Comparison of ENCODE assay signal across 8 cellular contexts in the genomic region with DNA sequence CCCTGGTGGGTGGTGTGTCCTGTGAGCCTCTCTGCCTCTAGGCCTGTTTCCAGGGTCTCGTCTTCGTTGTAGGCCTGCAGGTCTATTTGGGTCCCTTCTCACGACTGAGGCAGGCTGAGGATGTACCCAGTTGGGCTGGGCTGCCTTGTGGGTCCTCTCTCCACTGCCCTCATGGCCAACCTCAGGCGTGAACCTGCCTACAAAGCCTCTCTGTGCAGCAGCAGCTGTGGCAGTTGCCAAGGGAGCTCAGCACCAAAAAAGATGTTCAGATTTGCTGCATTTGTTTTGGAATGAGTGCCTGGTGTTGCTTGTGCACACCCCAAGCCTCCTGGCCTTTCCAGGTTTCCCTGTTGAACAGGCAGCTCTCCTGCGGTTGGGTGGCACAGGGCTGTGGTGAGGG. TPM values are rescaled to one million over a fixed set of nuclear protein-coding genes. Genes with fewer than 3 reads are reported as not detected.
DNase-seq lines count a peak whose midpoint lies in the region; ATAC-seq and TF ChIP-seq lines count a peak whose summit lies in the region.
"Had no signal": no experiment of that assay in that cellular context is flagged by ENCODE, and none has a peak within 500 bp of the region (broad histone marks: within the 10 kb centered on the region; RNA-seq: fewer than 3 reads in every experiment).

No MANE protein-coding gene starts in this region.

- H3K4me3 ChIP-seq in GM23248 (no peak overlapping the region), right cardiac atrium (ENCODE audit: low read length) (no peak overlapping the region), MG63 (no peak overlapping the region)

- H3K4me3 Mint-ChIP-seq in WTC11 = no peak overlapping the region
- H3K4me3 Mint-ChIP-seq in stimulated activated naive CD8-positive, alpha-beta T cell treated with anti-CD3 and anti-CD28 coated beads, Interleukin-15, amount 100 ng/mL, for 72 hours = peak overlapping the region; percentile 21 to 68

- peak overlapping the region; percentile 66 for H3K4me2 ChIP-seq in GM23248 (ENCODE audit: unreplicated experiment)

- H3K9me3 ChIP-seq in GM23248 (ENCODE audit: low read depth) (no peaks in the 10 kb centered on the region), right cardiac atrium (ENCODE audit: control insufficient read depth, low read length) (no peaks in the 10 kb centered on the region), MG63 (no peaks in the 10 kb centered on the region)

- no peaks in the 10 kb centered on the region for H3K9me2 ChIP-seq in GM23248 (ENCODE audit: insufficient read depth)

- H3K27me3 Mint-ChIP-seq in WTC11 (ENCODE audit: low read depth) = no peaks in the 10 kb centered on the region
- no peaks in the 10 kb centered on the region for H3K27me3 Mint-ChIP-seq in stimulated activated naive CD8-positive, alpha-beta T cell treated with anti-CD3 and anti-CD28 coated beads, Interleukin-15, amount 100 ng/mL, for 72 hours

- H3K9ac ChIP-seq in GM23248 = peak overlapping the region; percentile 71

- H3K9me3 Mint-ChIP-seq in WTC11 = no peaks in the 10 kb centered on the region
- H3K9me3 Mint-ChIP-seq in stimulated activated naive CD8-positive, alpha-beta T cell treated with anti-CD3 and anti-CD28 coated beads, Interleukin-15, amount 100 ng/mL, for 72 hours = no peaks in the 10 kb centered on the region

- H3K27me3 ChIP-seq in GM23248 (replicated peaks; ENCODE audit: insufficient read depth) (no peaks in the 10 kb centered on the region), right cardiac atrium (ENCODE audit: control insufficient read depth, insufficient read depth) (no peaks in the 10 kb centered on the region), MG63 (no peaks in the 10 kb centered on the region)

- peak overlapping the region; percentile 55; the same call in 1 of the 2 replicates for H3K27ac Mint-ChIP-seq in WTC11
- peak overlapping the region; percentile 55 to 94 for H3K27ac Mint-ChIP-seq in stimulated activated naive CD8-positive, alpha-beta T cell treated with anti-CD3 and anti-CD28 coated beads, Interleukin-15, amount 100 ng/mL, for 72 hours

- POLR2A ChIA-PET in WTC11 (lab: Charles Lee) = no interaction called here

- H3K4me1 Mint-ChIP-seq in WTC11 = peaks cover 51% of the 10 kb centered on the region
- H3K4me1 Mint-ChIP-seq in stimulated activated naive CD8-positive, alpha-beta T cell treated with anti-CD3 and anti-CD28 coated beads, Interleukin-15, amount 100 ng/mL, for 72 hours = peaks cover 100% of the 10 kb centered on the region

- CTCF ChIA-PET in WTC11 (lab: Charles Lee) = interaction anchor here (2.4 kb wide), 1 partner anchor 95 kb away, joined by 6 read pairs; no protein-coding TSS in a partner anchor

- no peak overlapping the region for H2AFZ ChIP-seq in GM23248

- peak overlapping the region; percentile 91 for H3K27ac ChIP-seq in GM23248
- H3K27ac ChIP-seq in right cardiac atrium (ENCODE audit: low read length) = peak overlapping the region; percentile 74

- peaks cover 4% of the 10 kb centered on the region for H4K20me1 ChIP-seq in GM23248 (ENCODE audit: insufficient read depth)

- DNase-seq in GM23248 = no peak
- no peak for DNase-seq in WTC11 (ENCODE audit: low spot score)
- no peak for DNase-seq in right cardiac atrium
- no peak for DNase-seq in stimulated activated naive CD8-positive, alpha-beta T cell treated with anti-CD3 and anti-CD28 coated beads, Interleukin-15, amount 100 ng/mL, for 72 hours
- DNase-seq in MG63 = no peak
- no peak for DNase-seq in SIG-M5 (lab: John Stamatoyannopoulos, UW)
- DNase-seq: HCEC 1CT had no signal

- ATAC-seq in WTC11 (no peak), right cardiac atrium (no peak), GM18868 (IDR thresholded peaks at IDR 0.05; ENCODE audit: unreplicated experiment) (no peak)
- ATAC-seq in stimulated activated naive CD8-positive, alpha-beta T cell treated with anti-CD3 and anti-CD28 coated beads, Interleukin-15, amount 100 ng/mL, for 72 hours = no peak

- H3K79me2 ChIP-seq in GM23248 (ENCODE audit: insufficient read depth) = peaks cover 98% of the 10 kb centered on the region

- in situ Hi-C loops in GM23248 (cut with MboI) = no loop called here

- H3F3A ChIP-seq in GM23248 (ENCODE audit: insufficient read depth) = peaks cover 27% of the 10 kb centered on the region

- WGBS in GM23248 (ENCODE audit: low coverage in 1 of 2, low lambda C conversion rate in 2 of 2, missing lambda C conversion rate in 2 of 2), 2 experiments = 82% methylated on average over 5 of the region's 5 CpGs
- 70% methylated on average over 5 of the region's 5 CpGs for WGBS in right cardiac atrium

- no peaks in the 10 kb centered on the region for H3K36me3 ChIP-seq in GM23248 (ENCODE audit: low read depth)
- H3K36me3 ChIP-seq in MG63 = peaks cover 4% of the 10 kb centered on the region; the same call in 1 of the 2 replicates

- intact Hi-C loops in right cardiac atrium (cut with DNase I) = no loop called here

- H3K4me1 ChIP-seq in GM23248 (ENCODE audit: insufficient read depth) (peaks cover 24% of the 10 kb centered on the region), right cardiac atrium (ENCODE audit: control insufficient read depth, insufficient read depth, low read length) (peaks cover 72% of the 10 kb centered on the region)

- no peak for TF ChIP-seq CTCF in WTC11 (IDR thresholded peaks at IDR 0.05)

- H3K36me3 Mint-ChIP-seq in WTC11 = no peaks in the 10 kb centered on the region

TF ChIP-seq in WTC11, 78 proteins besides CTCF, POLR2A, EP300 and RAD21 (continues in another document):
- TF ChIP-seq NR3C1 (CRISPR knock-in tag; conservative IDR thresholded peaks at IDR 0.05; ENCODE audit: low read depth) = no peak
- TF ChIP-seq, protein P1, sequence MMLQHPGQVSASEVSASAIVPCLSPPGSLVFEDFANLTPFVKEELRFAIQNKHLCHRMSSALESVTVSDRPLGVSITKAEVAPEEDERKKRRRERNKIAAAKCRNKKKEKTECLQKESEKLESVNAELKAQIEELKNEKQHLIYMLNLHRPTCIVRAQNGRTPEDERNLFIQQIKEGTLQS (CRISPR knock-in tag; conservative IDR thresholded peaks at IDR 0.05) = no peak
- TF ChIP-seq, protein P2, sequence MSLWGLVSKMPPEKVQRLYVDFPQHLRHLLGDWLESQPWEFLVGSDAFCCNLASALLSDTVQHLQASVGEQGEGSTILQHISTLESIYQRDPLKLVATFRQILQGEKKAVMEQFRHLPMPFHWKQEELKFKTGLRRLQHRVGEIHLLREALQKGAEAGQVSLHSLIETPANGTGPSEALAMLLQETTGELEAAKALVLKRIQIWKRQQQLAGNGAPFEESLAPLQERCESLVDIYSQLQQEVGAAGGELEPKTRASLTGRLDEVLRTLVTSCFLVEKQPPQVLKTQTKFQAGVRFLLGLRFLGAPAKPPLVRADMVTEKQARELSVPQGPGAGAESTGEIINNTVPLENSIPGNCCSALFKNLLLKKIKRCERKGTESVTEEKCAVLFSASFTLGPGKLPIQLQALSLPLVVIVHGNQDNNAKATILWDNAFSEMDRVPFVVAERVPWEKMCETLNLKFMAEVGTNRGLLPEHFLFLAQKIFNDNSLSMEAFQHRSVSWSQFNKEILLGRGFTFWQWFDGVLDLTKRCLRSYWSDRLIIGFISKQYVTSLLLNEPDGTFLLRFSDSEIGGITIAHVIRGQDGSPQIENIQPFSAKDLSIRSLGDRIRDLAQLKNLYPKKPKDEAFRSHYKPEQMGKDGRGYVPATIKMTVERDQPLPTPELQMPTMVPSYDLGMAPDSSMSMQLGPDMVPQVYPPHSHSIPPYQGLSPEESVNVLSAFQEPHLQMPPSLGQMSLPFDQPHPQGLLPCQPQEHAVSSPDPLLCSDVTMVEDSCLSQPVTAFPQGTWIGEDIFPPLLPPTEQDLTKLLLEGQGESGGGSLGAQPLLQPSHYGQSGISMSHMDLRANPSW (CRISPR knock-in tag; conservative IDR thresholded peaks at IDR 0.05; ENCODE audit: low read depth) = no peak
- no peak for TF ChIP-seq FOXP1 (CRISPR knock-in tag; IDR thresholded peaks at IDR 0.05; ENCODE audit: borderline replicate concordance)
- no peak for TF ChIP-seq TP53 (CRISPR knock-in tag; IDR thresholded peaks at IDR 0.05)
- TF ChIP-seq OVOL2 (CRISPR knock-in tag; IDR thresholded peaks at IDR 0.05; ENCODE audit: borderline replicate concordance) = no peak
- no peak for TF ChIP-seq MXD4 (CRISPR knock-in tag; IDR thresholded peaks at IDR 0.05; ENCODE audit: borderline replicate concordance)
- TF ChIP-seq, protein P3, sequence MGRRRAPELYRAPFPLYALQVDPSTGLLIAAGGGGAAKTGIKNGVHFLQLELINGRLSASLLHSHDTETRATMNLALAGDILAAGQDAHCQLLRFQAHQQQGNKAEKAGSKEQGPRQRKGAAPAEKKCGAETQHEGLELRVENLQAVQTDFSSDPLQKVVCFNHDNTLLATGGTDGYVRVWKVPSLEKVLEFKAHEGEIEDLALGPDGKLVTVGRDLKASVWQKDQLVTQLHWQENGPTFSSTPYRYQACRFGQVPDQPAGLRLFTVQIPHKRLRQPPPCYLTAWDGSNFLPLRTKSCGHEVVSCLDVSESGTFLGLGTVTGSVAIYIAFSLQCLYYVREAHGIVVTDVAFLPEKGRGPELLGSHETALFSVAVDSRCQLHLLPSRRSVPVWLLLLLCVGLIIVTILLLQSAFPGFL (CRISPR knock-in tag; IDR thresholded peaks at IDR 0.05; ENCODE audit: borderline replicate concordance) = no peak
- no peak for TF ChIP-seq RORB (CRISPR knock-in tag; IDR thresholded peaks at IDR 0.05)
- TF ChIP-seq FOXJ3 (CRISPR knock-in tag; IDR thresholded peaks at IDR 0.05; ENCODE audit: borderline replicate concordance) = no peak
- no peak for TF ChIP-seq RELA (CRISPR knock-in tag; IDR thresholded peaks at IDR 0.05; ENCODE audit: borderline replicate concordance)
- no peak for TF ChIP-seq NFE2L1 (CRISPR knock-in tag; IDR thresholded peaks at IDR 0.05)
- TF ChIP-seq, protein P4, sequence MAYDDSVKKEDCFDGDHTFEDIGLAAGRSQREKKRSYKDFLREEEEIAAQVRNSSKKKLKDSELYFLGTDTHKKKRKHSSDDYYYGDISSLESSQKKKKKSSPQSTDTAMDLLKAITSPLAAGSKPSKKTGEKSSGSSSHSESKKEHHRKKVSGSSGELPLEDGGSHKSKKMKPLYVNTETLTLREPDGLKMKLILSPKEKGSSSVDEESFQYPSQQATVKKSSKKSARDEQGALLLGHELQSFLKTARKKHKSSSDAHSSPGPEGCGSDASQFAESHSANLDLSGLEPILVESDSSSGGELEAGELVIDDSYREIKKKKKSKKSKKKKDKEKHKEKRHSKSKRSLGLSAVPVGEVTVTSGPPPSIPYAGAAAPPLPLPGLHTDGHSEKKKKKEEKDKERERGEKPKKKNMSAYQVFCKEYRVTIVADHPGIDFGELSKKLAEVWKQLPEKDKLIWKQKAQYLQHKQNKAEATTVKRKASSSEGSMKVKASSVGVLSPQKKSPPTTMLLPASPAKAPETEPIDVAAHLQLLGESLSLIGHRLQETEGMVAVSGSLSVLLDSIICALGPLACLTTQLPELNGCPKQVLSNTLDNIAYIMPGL (CRISPR knock-in tag; IDR thresholded peaks at IDR 0.05) = no peak

RNA-seq across cellular contexts. Expression of a gene that starts 13.4 kb away (rescaled TPM):
- total RNA-seq in GM23248 (2014; rRNA removed; shearing (Covaris generic)) = 27.8 and 38.9 TPM in 2 replicates
- 8.0 and 9.1 TPM in 2 replicates for polyA plus RNA-seq in GM23248 (2016; fragmentation: Nextera tagmentation; extraction: Ambion mirVana)
- 36.9 to 38.1 TPM (median 37.2 TPM) in 3 replicates for total RNA-seq in WTC11 (2021)
- 100 to 1,000 TPM in 2 of 4 donors, 10 to 100 TPM in 2; 42.3 to 108 (median 88.2) TPM for total RNA-seq in right cardiac atrium
- 52.7 TPM for polyA plus RNA-seq in right cardiac atrium
- total RNA-seq in MG63 (2014; rRNA removed; shearing (Covaris generic); ENCODE audit: low replicate concordance) = 39.1 and 47.2 TPM in 2 replicates
